In the genomic region with DNA sequence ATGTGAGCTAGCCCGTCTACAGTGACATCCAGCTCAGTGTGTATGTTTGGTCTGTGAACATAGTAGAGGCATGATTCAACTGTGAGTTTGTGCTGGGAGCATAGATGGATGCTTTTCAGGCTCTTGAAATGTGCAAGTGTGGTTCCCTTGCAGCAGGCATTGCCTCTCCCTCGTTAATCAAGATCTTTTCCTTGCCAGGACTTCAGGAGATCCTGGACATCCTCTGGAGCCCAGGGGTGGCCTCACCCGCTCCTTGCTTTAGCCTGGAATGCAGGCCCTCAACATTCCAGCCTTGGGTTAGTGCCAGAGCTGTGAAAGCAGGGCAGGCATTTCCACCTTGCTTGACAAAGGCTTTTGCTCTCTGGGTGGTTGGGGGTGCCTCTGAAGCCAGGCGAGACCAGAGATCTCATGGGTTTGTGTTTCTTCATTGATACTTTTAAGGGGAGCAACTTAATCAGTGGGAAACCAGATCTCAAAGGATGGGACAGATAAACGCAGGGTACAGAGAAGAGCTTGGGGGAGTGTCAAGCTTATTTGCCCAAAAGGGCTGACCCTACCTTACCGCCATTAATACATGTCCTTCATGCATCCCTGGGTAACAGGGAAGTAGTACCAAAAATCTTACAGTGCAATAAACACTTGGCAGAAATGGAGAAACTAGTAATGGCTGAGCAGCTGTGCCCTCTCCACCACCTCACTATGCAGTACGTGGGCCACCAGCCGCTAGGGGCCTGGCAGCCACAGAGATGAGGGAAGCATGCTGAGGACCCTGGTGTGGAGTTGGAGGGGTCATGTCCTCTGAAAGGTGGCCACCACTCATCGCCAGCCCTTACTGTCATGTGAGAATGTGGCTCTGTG, we compare ENCODE assay signal across 8 cellular contexts.
DNase-seq lines count a peak whose midpoint lies in the region; ATAC-seq, FAIRE-seq and TF ChIP-seq lines count a peak whose summit lies in the region.

No MANE protein-coding gene starts in this region.

- TF ChIP-seq CTCF in RWPE1 (conservative IDR thresholded peaks at IDR 0.05; ENCODE audit: low read depth) (no peak), smooth muscle cell (IDR thresholded peaks at IDR 0.05; ENCODE audit: borderline replicate concordance, insufficient read depth, poor library complexity, severe bottlenecking) (no peak)

- intact Hi-C loops in activated CD4-positive, alpha-beta T cell treated with anti-CD3 and anti-CD28 coated beads, Interleukin-2, amount 10 ng/mL, durations not matched to agents 24 days and 14 days (cut with micrococcal nuclease), result no loop called here

- ATAC-seq in GM19463 (IDR thresholded peaks at IDR 0.05; ENCODE audit: unreplicated experiment), result no peak

- H3K4me3 Mint-ChIP-seq in activated CD4-positive, alpha-beta T cell treated with anti-CD3 and anti-CD28 coated beads, Interleukin-2, amount 10 ng/mL, durations not matched to agents 24 days and 14 days, result no peak overlapping the region

- H3K4me1 Mint-ChIP-seq in activated CD4-positive, alpha-beta T cell treated with anti-CD3 and anti-CD28 coated beads, Interleukin-2, amount 10 ng/mL, durations not matched to agents 24 days and 14 days, result peaks cover 75% of the 10 kb centered on the region

- H3K4me2 ChIP-seq in smooth muscle cell, result no peak overlapping the region

- no peaks in the 10 kb centered on the region for H3K27me3 ChIP-seq in smooth muscle cell (ENCODE audit: low read depth)

- H3K9me3 ChIP-seq in smooth muscle cell (replicated peaks; ENCODE audit: low read depth), result no peaks in the 10 kb centered on the region

- CTCF ChIA-PET in RWPE1 (lab: Yijun Ruan, JAX), result interaction anchor here (0.5 kb wide), 1 partner anchor 90 kb away, joined by 3 read pairs; no protein-coding TSS in a partner anchor

- peak overlapping the region; percentile 65 for H3K27ac Mint-ChIP-seq in activated CD4-positive, alpha-beta T cell treated with anti-CD3 and anti-CD28 coated beads, Interleukin-2, amount 10 ng/mL, durations not matched to agents 24 days and 14 days

- TF ChIP-seq POLR2A in GM12891 (IDR thresholded peaks at IDR 0.05; ENCODE audit: low read depth, low read length), result no peak

- 71% methylated on average over 9 of the region's 9 CpGs for WGBS in smooth muscle cell (ENCODE audit: low lambda C conversion rate)

- H3K27ac ChIP-seq in RWPE1 (no peak overlapping the region), smooth muscle cell (ENCODE audit: low read depth) (peak overlapping the region; percentile 0)

- no peaks in the 10 kb centered on the region for H3K9me3 Mint-ChIP-seq in activated CD4-positive, alpha-beta T cell treated with anti-CD3 and anti-CD28 coated beads, Interleukin-2, amount 10 ng/mL, durations not matched to agents 24 days and 14 days

- H3K27me3 Mint-ChIP-seq in activated CD4-positive, alpha-beta T cell treated with anti-CD3 and anti-CD28 coated beads, Interleukin-2, amount 10 ng/mL, durations not matched to agents 24 days and 14 days, result no peaks in the 10 kb centered on the region

- H4K20me1 ChIP-seq in smooth muscle cell (ENCODE audit: low read depth), result no peaks in the 10 kb centered on the region

- POLR2A ChIA-PET in RWPE1 (lab: Yijun Ruan, JAX; ENCODE audit: low non-redundant PET), result no interaction called here

- H3K79me2 ChIP-seq in smooth muscle cell (ENCODE audit: low read depth), result no peaks in the 10 kb centered on the region

- no peak overlapping the region for H3K4me3 ChIP-seq in smooth muscle cell

- peaks cover 30% of the 10 kb centered on the region for H3K36me3 Mint-ChIP-seq in activated CD4-positive, alpha-beta T cell treated with anti-CD3 and anti-CD28 coated beads, Interleukin-2, amount 10 ng/mL, durations not matched to agents 24 days and 14 days (ENCODE audit: low read depth)

- H3K4me1 ChIP-seq in smooth muscle cell (ENCODE audit: low read depth), result no peaks in the 10 kb centered on the region

- H3K36me3 ChIP-seq in smooth muscle cell (ENCODE audit: low read depth), result no peaks in the 10 kb centered on the region

- DNase-seq in activated CD4-positive, alpha-beta T cell treated with anti-CD3 and anti-CD28 coated beads, Interleukin-2, amount 10 ng/mL, durations not matched to agents 24 days and 14 days, result no peak
- DNase-seq in activated CD4-positive, alpha-beta T cell treated with anti-CD3 and anti-CD28 coated beads, Interleukin-2, amount 50 U/mL, for 4 hours, result no peak
- DNase-seq in RWPE1 (ENCODE audit: low spot score) (peak; percentile 66), glomerular visceral epithelial cell (ENCODE audit: extremely low spot score) (peak; percentile 93), smooth muscle cell (lab: John Stamatoyannopoulos, UW; ENCODE audit: unreplicated experiment) (no peak), GM12891 (ENCODE audit: insufficient read length, low spot score) (no peak)
- no peak for DNase-seq in stimulated activated CD4-positive, alpha-beta T cell treated with anti-CD3 and anti-CD28 coated beads, Interleukin-2, amount 100 ng/mL, for 24 hours

- FAIRE-seq in GM12891 (lab: Jason Lieb, UNC), result no peak

- H3K9ac ChIP-seq in smooth muscle cell (ENCODE audit: low read depth), result no peak overlapping the region

- no peaks in the 10 kb centered on the region for H3F3A ChIP-seq in smooth muscle cell (ENCODE audit: low read depth)

- H2AFZ ChIP-seq in smooth muscle cell (ENCODE audit: low read depth), result no peak overlapping the region

TF ChIP-seq in GM12891, 5 proteins besides CTCF, POLR2A, EP300 and RAD21:
- TF ChIP-seq PAX5 (IDR thresholded peaks at IDR 0.05; ENCODE audit: insufficient read depth, low read length, severe bottlenecking) (no peak), POLR2AphosphoS5 (IDR thresholded peaks at IDR 0.05; ENCODE audit: low read depth, low read length) (no peak), SPI1 (IDR thresholded peaks at IDR 0.05; ENCODE audit: low read depth, low read length) (no peak), POU2F2 (IDR thresholded peaks at IDR 0.05; ENCODE audit: low read depth, low read length) (no peak), TAF1 (IDR thresholded peaks at IDR 0.05; ENCODE audit: low read depth, low read length) (no peak)

Comparison
In these comparisons a context has a peak if more than half of its experiments do, and no peak if none do; other contexts are left out.
1. DNase-seq: peak in RWPE1 (single experiment) and glomerular visceral epithelial cell (single experiment); none in activated CD4-positive, alpha-beta T cell treated with anti-CD3 and anti-CD28 coated beads, Interleukin-2, amount 10 ng/mL, durations not matched to agents 24 days and 14 days (single experiment), activated CD4-positive, alpha-beta T cell treated with anti-CD3 and anti-CD28 coated beads, Interleukin-2, amount 50 U/mL, for 4 hours (0 of 2), smooth muscle cell (single experiment), GM12891 (single experiment) and stimulated activated CD4-positive, alpha-beta T cell treated with anti-CD3 and anti-CD28 coated beads, Interleukin-2, amount 100 ng/mL, for 24 hours (0 of 2).